In the genomic region with DNA sequence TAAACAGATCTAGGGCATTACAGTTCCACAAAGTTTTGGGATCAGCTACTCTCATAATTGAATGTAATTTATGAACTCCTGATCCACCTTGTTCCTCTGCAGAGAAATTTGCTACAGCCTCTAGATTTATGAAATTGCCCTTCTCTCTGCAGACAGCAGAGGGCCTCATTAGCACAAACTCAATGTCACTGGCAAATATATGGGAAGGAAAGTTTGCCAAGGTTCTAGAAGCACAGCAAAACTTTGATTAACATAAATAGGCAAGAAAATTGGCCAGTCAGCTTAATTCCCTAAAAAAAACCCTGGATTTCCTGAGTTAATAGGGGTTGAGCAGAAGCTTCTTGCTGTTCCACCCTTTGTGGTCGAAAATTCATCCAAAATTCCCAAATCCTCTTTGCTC, we compare ENCODE assay signal across 8 cellular contexts. TPM values are rescaled to one million over a fixed set of nuclear protein-coding genes. Genes with fewer than 3 reads are reported as not detected.
DNase-seq lines count a peak whose midpoint lies in the region; ATAC-seq, FAIRE-seq and TF ChIP-seq lines count a peak whose summit lies in the region.

No MANE protein-coding gene starts in this region.

- H3K27ac ChIP-seq in A549 (no peak overlapping the region), astrocyte (ENCODE audit: low read depth, low read length) (no peak overlapping the region), keratinocyte (ENCODE audit: control insufficient read depth, insufficient read depth, low read length) (no peak overlapping the region)

- TF ChIP-seq EP300 in A549 (IDR thresholded peaks at IDR 0.05): no peak

- H4K20me1 ChIP-seq in astrocyte (ENCODE audit: insufficient read depth, low read length): no peaks in the 10 kb centered on the region
- H4K20me1 ChIP-seq in keratinocyte (ENCODE audit: control insufficient read depth, extremely low read depth, insufficient read depth, low read length): no peaks in the 10 kb centered on the region

- TF ChIP-seq CTCF in A549 (IDR thresholded peaks at IDR 0.05): peak; percentile 68
- TF ChIP-seq CTCF in GM10266 (IDR thresholded peaks at IDR 0.05; ENCODE audit: control insufficient read depth, insufficient read depth, low read depth, missing control alignments): peak; percentile 52
- TF ChIP-seq CTCF in astrocyte (IDR thresholded peaks at IDR 0.05; ENCODE audit: insufficient read depth, low read depth, low read length): peak; percentile 61
- peak; percentile 41 to 74 (median 62) for TF ChIP-seq CTCF in keratinocyte (optimal IDR thresholded peaks at IDR 0.05 in 1 of 3, IDR thresholded peaks at IDR 0.05 in 1 of 3, conservative IDR thresholded peaks at IDR 0.05 in 1 of 3; ENCODE audit: extremely low read depth in 1 of 3, insufficient read depth in 2 of 3, low read length in 3 of 3)
- no peak for TF ChIP-seq CTCF in mesothelial cell of epicardium (IDR thresholded peaks at IDR 0.05; ENCODE audit: unreplicated experiment)

- H3K36me3 ChIP-seq in astrocyte (ENCODE audit: insufficient read depth, low read length) (no peaks in the 10 kb centered on the region), keratinocyte (ENCODE audit: control insufficient read depth in 2 of 2, extremely low read depth in 1 of 2, insufficient read depth in 2 of 2, low read length in 2 of 2) (no peaks in the 10 kb centered on the region)

- TF ChIP-seq RAD21 in A549 (conservative IDR thresholded peaks at IDR 0.05 in 1 of 2, IDR thresholded peaks at IDR 0.05 in 1 of 2): peak; percentile 71

- POLR2A ChIA-PET in A549 (lab: Yijun Ruan, JAX): interaction anchor here (1.7 kb wide), 1 partner anchor 118 kb away, joined by 5 read pairs; the partner anchor contains the start of gene NCBP2L

- no peaks in the 10 kb centered on the region for H3K27me3 ChIP-seq in astrocyte (ENCODE audit: insufficient read depth, low read length)
- no peaks in the 10 kb centered on the region for H3K27me3 ChIP-seq in keratinocyte (ENCODE audit: control insufficient read depth, extremely low read depth, insufficient read depth, low read length)

- H3K4me3 ChIP-seq in A549 (no peak overlapping the region), astrocyte (ENCODE audit: insufficient read depth, low read depth, low read length) (no peak overlapping the region), keratinocyte (ENCODE audit: control insufficient read depth in 2 of 3, extremely low read depth in 1 of 3, insufficient read depth in 2 of 3, low read depth in 1 of 3, low read length in 3 of 3) (no peak overlapping the region)

- H3K9ac ChIP-seq in astrocyte (ENCODE audit: low read length) (no peak overlapping the region), keratinocyte (ENCODE audit: control insufficient read depth, extremely low read depth, insufficient read depth, low read length) (no peak overlapping the region)

- no peaks in the 10 kb centered on the region for H3K79me2 ChIP-seq in astrocyte (ENCODE audit: insufficient read depth, low read length)
- H3K79me2 ChIP-seq in keratinocyte (ENCODE audit: control insufficient read depth, insufficient read depth, low read length): no peaks in the 10 kb centered on the region

- H3K4me3 Mint-ChIP-seq in astrocyte (ENCODE audit: unreplicated experiment) (no peak overlapping the region), mesothelial cell of epicardium (no peak overlapping the region)

- TF ChIP-seq POLR2A in A549 (IDR thresholded peaks at IDR 0.05; ENCODE audit: low read length): no peak

- peak in 1 of 2 experiments; percentile 47 for DNase-seq in A549 (ENCODE audit: low read depth in 1 of 2, low spot score in 1 of 2)
- peak; percentile 10 for DNase-seq in GM10266 (ENCODE audit: extremely low spot score)
- peak; percentile 7 for DNase-seq in NCI-H2029 (lab: John Stamatoyannopoulos, UW)
- no peak for DNase-seq in astrocyte (ENCODE audit: low read depth)
- no peak for DNase-seq in keratinocyte (ENCODE audit: low read depth, low spot score)
- DNase-seq in mesothelial cell of epicardium (ENCODE audit: low spot score in 2 of 2, unreplicated experiment in 2 of 2): no peak
- no peak for DNase-seq in activated gamma-delta T cell treated with Interleukin-2 at 50 U/mL for 16 hours

- H3K9me3 Mint-ChIP-seq in astrocyte (ENCODE audit: unreplicated experiment): no peaks in the 10 kb centered on the region
- peaks cover 10% of the 10 kb centered on the region for H3K9me3 Mint-ChIP-seq in mesothelial cell of epicardium

- no peaks in the 10 kb centered on the region for H3K9me3 ChIP-seq in A549
- H3K9me3 ChIP-seq in astrocyte (ENCODE audit: insufficient read depth, low read depth, low read length): no peaks in the 10 kb centered on the region
- no peaks in the 10 kb centered on the region for H3K9me3 ChIP-seq in keratinocyte (ENCODE audit: control insufficient read depth, low read depth, low read length)

- H3K4me1 ChIP-seq in A549 (peaks cover 9% of the 10 kb centered on the region; the same call in 2 of the 3 replicates), astrocyte (ENCODE audit: insufficient read depth, low read length) (peaks cover 9% of the 10 kb centered on the region), keratinocyte (ENCODE audit: control insufficient read depth, extremely low read depth, insufficient read depth, low read length) (peaks cover 10% of the 10 kb centered on the region)

- no peaks in the 10 kb centered on the region for H3K9me1 ChIP-seq in keratinocyte (ENCODE audit: control insufficient read depth, extremely low read depth, insufficient read depth, low read length)

- H3K27ac Mint-ChIP-seq in astrocyte (ENCODE audit: unreplicated experiment): no peak overlapping the region
- no peak overlapping the region for H3K27ac Mint-ChIP-seq in mesothelial cell of epicardium

- no peaks in the 10 kb centered on the region for H3K27me3 Mint-ChIP-seq in astrocyte (ENCODE audit: low read depth, unreplicated experiment)
- H3K27me3 Mint-ChIP-seq in mesothelial cell of epicardium (ENCODE audit: low read depth): no peaks in the 10 kb centered on the region

- H2AFZ ChIP-seq in astrocyte (ENCODE audit: low read depth, low read length) (no peak overlapping the region), keratinocyte (ENCODE audit: control insufficient read depth, low read length) (no peak overlapping the region)

- H3K4me2 ChIP-seq in A549: no peak overlapping the region
- no peak overlapping the region for H3K4me2 ChIP-seq in astrocyte (ENCODE audit: low read length)
- no peak overlapping the region for H3K4me2 ChIP-seq in keratinocyte (ENCODE audit: control insufficient read depth, extremely low read depth, insufficient read depth, low read depth, low read length)

- CTCF ChIA-PET in A549 (lab: Yijun Ruan, JAX): interaction anchor here (0.6 to 16.6 kb wide), 35 partner anchors 9 to 242 kb away, joined by 3 to 236 read pairs (median 4); partner anchors contain the start of genes NCBP2L and TSC22D3

- 100% methylated on average over 1 of the region's 1 CpG for WGBS in A549 (ENCODE audit: missing lambda C conversion rate)

- dilution Hi-C loops in keratinocyte (cut with MboI; ENCODE audit: extremely low pct_ligation_motif_present, low sequenced_read_pairs): no loop called here

- H3K36me3 Mint-ChIP-seq in astrocyte (ENCODE audit: low read depth, unreplicated experiment): no peaks in the 10 kb centered on the region
- no peaks in the 10 kb centered on the region for H3K36me3 Mint-ChIP-seq in mesothelial cell of epicardium

- FAIRE-seq in A549 (lab: Jason Lieb, UNC) (peak; percentile 98), astrocyte (lab: Jason Lieb, UNC) (peak; percentile 83), keratinocyte (lab: Jason Lieb, UNC) (peak; percentile 48)

- H3K4me1 Mint-ChIP-seq in astrocyte (ENCODE audit: low read depth, unreplicated experiment) (peaks cover 6% of the 10 kb centered on the region), mesothelial cell of epicardium (peaks cover 7% of the 10 kb centered on the region)

- ATAC-seq in A549: peak; percentile 58 to 64; a peak in 4 of 6 replicates
- ATAC-seq in GM21528 (IDR thresholded peaks at IDR 0.05; ENCODE audit: low FRiP score, unreplicated experiment): no peak

TF ChIP-seq in A549, 52 proteins besides CTCF, POLR2A, EP300 and RAD21:
- TF ChIP-seq MAFK (IDR thresholded peaks at IDR 0.05; ENCODE audit: partially characterized antibody): peak; percentile 74
- TF ChIP-seq FOSB (CRISPR knock-in tag; IDR thresholded peaks at IDR 0.05): no peak
- TF ChIP-seq SMC3 (IDR thresholded peaks at IDR 0.05): peak; percentile 88
- TF ChIP-seq HOXA7 (CRISPR knock-in tag; IDR thresholded peaks at IDR 0.05): no peak

RNA-seq across cellular contexts. Expression of gene PRPS1, which starts 31.5 kb away (rescaled TPM):
- polyA plus RNA-seq in A549 (2011; rRNA removed) (125 and 140 TPM in 2 replicates), A549 (2017; fragmentation: RNase III; extraction: RNeasy Plus Mini Kit Qiagen cat#74134 plus additional on column Dnase treatment) (113 to 121 TPM (median 121 TPM) in 3 replicates), keratinocyte (34.0 to 48.4 TPM (median 39.5 TPM) in 3 replicates)
- 87.6 and 94.8 TPM in 2 replicates for polyA plus RNA-seq in A549 (2012; cell fraction: cytosol; rRNA removed)
- 32.8 and 64.7 TPM in 2 replicates for polyA plus RNA-seq in A549 (2012; cell fraction: nucleus; rRNA removed)
- polyA minus RNA-seq in A549 (2011; rRNA and poly(A)+ RNA removed): 69.3 and 69.5 TPM in 2 replicates
- total RNA-seq in astrocyte (155 and 161 TPM in 2 replicates), mesothelial cell of epicardium (28.3 to 32.1 TPM (median 30.0 TPM) in 3 replicates)
- polyA plus RNA-seq in keratinocyte (2011; ENCODE audit: low read depth): 7.4 TPM
- polyA plus RNA-seq in keratinocyte (2011; cell fraction: cytosol; rRNA removed): 37.6 and 41.7 TPM in 2 replicates
- polyA plus RNA-seq in keratinocyte (2011; cell fraction: nucleus; rRNA removed): 29.2 and 29.8 TPM in 2 replicates
- polyA plus RNA-seq in keratinocyte (2012; ENCODE audit: low replicate concordance): 15.0 and 27.8 TPM in 2 replicates
- polyA minus RNA-seq in keratinocyte: 19.1 to 39.9 TPM (median 29.5 TPM) in 3 replicates
- 22.3 TPM for polyA minus RNA-seq in keratinocyte (2011; cell fraction: cytosol; rRNA and poly(A)+ RNA removed)
- 11.9 and 16.4 TPM in 2 replicates for polyA minus RNA-seq in keratinocyte (2011; cell fraction: nucleus; rRNA and poly(A)+ RNA removed)

Comparison
In these comparisons a context has a peak if more than half of its experiments do, and no peak if none do; other contexts are left out.
1. DNase-seq: peak in GM10266 (single experiment) and NCI-H2029 (single experiment); none in astrocyte (single experiment), keratinocyte (single experiment), mesothelial cell of epicardium (0 of 2) and activated gamma-delta T cell treated with Interleukin-2 at 50 U/mL for 16 hours (single experiment).